ENCODE assay signal across 12 cellular contexts in the genomic region with DNA sequence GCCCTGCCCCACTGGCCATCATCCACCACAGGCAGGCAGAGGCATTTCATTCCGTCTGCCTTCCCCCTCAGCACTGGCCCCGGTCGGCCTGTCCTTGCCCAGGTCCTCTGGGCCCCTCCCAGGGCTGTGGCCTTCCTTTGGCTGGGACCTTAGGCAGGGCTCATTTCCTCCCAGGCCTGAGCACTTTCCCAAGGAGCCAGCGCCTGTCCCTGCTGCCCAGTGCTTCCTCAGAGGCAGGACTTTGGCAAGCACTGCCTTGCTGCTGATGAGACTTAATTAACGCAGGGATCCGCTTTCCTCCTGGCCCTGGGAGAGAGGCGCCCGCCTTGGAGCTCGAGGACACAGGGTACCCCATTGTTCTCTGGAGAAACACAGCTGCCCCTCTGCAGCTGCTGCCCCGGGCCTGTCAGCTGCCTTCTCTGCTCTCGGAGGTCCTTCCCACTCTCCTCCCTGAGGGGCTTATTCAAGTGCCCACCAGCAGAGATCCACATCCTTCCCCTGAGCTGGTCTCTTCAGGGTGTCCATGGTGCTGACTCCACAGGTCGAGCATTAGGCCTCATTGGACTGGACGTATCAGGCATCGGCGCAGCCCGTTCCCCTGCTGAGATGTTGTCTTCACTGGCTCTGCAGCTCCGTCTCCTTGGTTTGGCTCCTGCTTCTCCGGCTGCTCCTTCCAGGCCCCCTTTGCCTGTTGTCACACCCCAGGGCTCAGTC. TPM values are rescaled to one million over a fixed set of nuclear protein-coding genes. Genes with fewer than 3 reads are reported as not detected.
DNase-seq lines count a peak whose midpoint lies in the region; ATAC-seq, FAIRE-seq and TF ChIP-seq lines count a peak whose summit lies in the region.
"Had no signal": no experiment of that assay in that cellular context is flagged by ENCODE, and none has a peak within 500 bp of the region (broad histone marks: within the 10 kb centered on the region; RNA-seq: fewer than 3 reads in every experiment).

No MANE protein-coding gene starts in this region.

- POLR2A ChIA-PET in endothelial cell of umbilical vein (lab: Charles Lee): no interaction called here

- no peaks in the 10 kb centered on the region for H3K79me2 ChIP-seq in endothelial cell of umbilical vein (ENCODE audit: control insufficient read depth, insufficient read depth, low read length)

- H3K4me1 ChIP-seq in endothelial cell of umbilical vein (ENCODE audit: control insufficient read depth, extremely low read depth, insufficient read depth, low read length): peaks cover 25% of the 10 kb centered on the region
- H3K4me1 ChIP-seq in mesodermal cell (ENCODE audit: control insufficient read depth, insufficient read depth, low read length, poor library complexity, severe bottlenecking): peaks cover 26% of the 10 kb centered on the region
- peaks cover 54% of the 10 kb centered on the region for H3K4me1 ChIP-seq in upper lobe of right lung

- H3K4me3 ChIP-seq in endothelial cell of umbilical vein (replicated peaks in 1 of 3; ENCODE audit: insufficient read depth in 1 of 3, low read depth in 1 of 3, low read length in 3 of 3) (no peak overlapping the region), mesodermal cell (ENCODE audit: extremely low read depth, insufficient read depth, low read length, poor library complexity, severe bottlenecking) (no peak overlapping the region), upper lobe of right lung (no peak overlapping the region)

- dilution Hi-C loops in endothelial cell of umbilical vein (cut with MboI; ENCODE audit: extremely low pct_ligation_motif_present, low sequenced_read_pairs): no loop called here

- H3K4me2 ChIP-seq in endothelial cell of umbilical vein (ENCODE audit: insufficient read depth, low read length): no peak overlapping the region

- intact Hi-C loops in endothelial cell of umbilical vein (cut with micrococcal nuclease): no loop called here
- intact Hi-C loops in upper lobe of right lung (cut with DNase I): no loop called here

- no peak overlapping the region for H3K27ac ChIP-seq in endothelial cell of umbilical vein (ENCODE audit: insufficient read depth, low read depth, low read length)
- H3K27ac ChIP-seq in mesodermal cell (ENCODE audit: low read depth, low read length, severe bottlenecking): peak overlapping the region; percentile 16
- peak overlapping the region; percentile 45 for H3K27ac ChIP-seq in upper lobe of right lung
- H3K27ac ChIP-seq: 22Rv1 had no signal

- H3K27me3 ChIP-seq in endothelial cell of umbilical vein (ENCODE audit: control insufficient read depth in 2 of 2, insufficient read depth in 2 of 2, low read length in 2 of 2) (no peaks in the 10 kb centered on the region), upper lobe of right lung (no peaks in the 10 kb centered on the region)

- no peaks in the 10 kb centered on the region for H4K20me1 ChIP-seq in endothelial cell of umbilical vein (replicated peaks; ENCODE audit: control insufficient read depth, extremely low read depth, insufficient read depth, low read length)

- H3K27me3 Mint-ChIP-seq in stimulated activated memory B cell treated with anti-CD40 and anti-IgM and Interleukin-4, amounts not matched to agents 10 μg/mL and 1 μg/mL and 100 μg/mL, for 72 hours: peaks cover 66% of the 10 kb centered on the region

- H3K36me3 Mint-ChIP-seq in stimulated activated memory B cell treated with anti-CD40 and anti-IgM and Interleukin-4, amounts not matched to agents 10 μg/mL and 1 μg/mL and 100 μg/mL, for 72 hours: no peaks in the 10 kb centered on the region

- no peak for TF ChIP-seq POLR2A in endothelial cell of umbilical vein (IDR thresholded peaks at IDR 0.05; ENCODE audit: low read depth, low read length)

- no peaks in the 10 kb centered on the region for H3K9me3 ChIP-seq in endothelial cell of umbilical vein (replicated peaks; ENCODE audit: control insufficient read depth, insufficient read depth, low read length)
- no peaks in the 10 kb centered on the region for H3K9me3 ChIP-seq in mesodermal cell (ENCODE audit: control insufficient read depth, low read length)
- H3K9me3 ChIP-seq in upper lobe of right lung: no peaks in the 10 kb centered on the region

- peaks cover 2% of the 10 kb centered on the region for H3K9me3 Mint-ChIP-seq in stimulated activated memory B cell treated with anti-CD40 and anti-IgM and Interleukin-4, amounts not matched to agents 10 μg/mL and 1 μg/mL and 100 μg/mL, for 72 hours
- H3K9me3 Mint-ChIP-seq: H9 had no signal

- no peaks in the 10 kb centered on the region for H3K9me1 ChIP-seq in endothelial cell of umbilical vein (replicated peaks; ENCODE audit: control insufficient read depth, extremely low read depth, insufficient read depth, low read length)

- DNase-seq in DMS 273 (lab: John Stamatoyannopoulos, UW; ENCODE audit: unreplicated experiment) (peak; percentile 70), DMS 273 treated with DMSO at 0.1 percent for 48 hours (lab: John Stamatoyannopoulos, UW) (no peak), endothelial cell of umbilical vein (ENCODE audit: low read depth, low spot score) (peak; percentile 21), upper lobe of right lung (peak; percentile 72), NCI-H526 (lab: John Stamatoyannopoulos, UW) (no peak)
- no peak for DNase-seq in activated CD4-positive, alpha-beta T cell treated with anti-CD3 and anti-CD28 coated beads for 48 hours
- DNase-seq: central memory CD4-positive, alpha-beta T cell; H9 had no signal

- no TSS peak for BruUV-seq in endothelial cell of umbilical vein (replicated peaks; lab: Mats Ljungman, UMichigan)

- H3K4me3 Mint-ChIP-seq in stimulated activated memory B cell treated with anti-CD40 and anti-IgM and Interleukin-4, amounts not matched to agents 10 μg/mL and 1 μg/mL and 100 μg/mL, for 72 hours: no peak overlapping the region
- H3K4me3 Mint-ChIP-seq: H9 had no signal

- no peaks in the 10 kb centered on the region for H3K36me3 ChIP-seq in endothelial cell of umbilical vein (ENCODE audit: control insufficient read depth in 2 of 2, extremely low read depth in 1 of 2, insufficient read depth in 2 of 2, low read length in 2 of 2)
- no peaks in the 10 kb centered on the region for H3K36me3 ChIP-seq in mesodermal cell (ENCODE audit: control insufficient read depth, insufficient read depth, low read length)
- H3K36me3 ChIP-seq in upper lobe of right lung: no peaks in the 10 kb centered on the region

- TF ChIP-seq CTCF in endothelial cell of umbilical vein (IDR thresholded peaks at IDR 0.05; ENCODE audit: extremely low read depth in 1 of 2, insufficient read depth in 1 of 2, low read depth in 1 of 2, low read length in 2 of 2) (no peak), upper lobe of right lung (IDR thresholded peaks at IDR 0.05) (no peak)

- FAIRE-seq in endothelial cell of umbilical vein (lab: Jason Lieb, UNC): peak; percentile 47
- FAIRE-seq: keratinocyte had no signal

- H3K9ac ChIP-seq in endothelial cell of umbilical vein (replicated peaks; ENCODE audit: extremely low read depth, insufficient read depth, low read length): no peak overlapping the region

- H3K27ac Mint-ChIP-seq in stimulated activated memory B cell treated with anti-CD40 and anti-IgM and Interleukin-4, amounts not matched to agents 10 μg/mL and 1 μg/mL and 100 μg/mL, for 72 hours: no peak overlapping the region

- 70 to 81% methylated on average over 14 to 18 of the region's 18 CpGs for WGBS in mesodermal cell (ENCODE audit: insufficient coverage in 2 of 2), 2 experiments

- H2AFZ ChIP-seq in endothelial cell of umbilical vein (ENCODE audit: low read depth, low read length): peak overlapping the region; percentile 2

- peak; percentile 70 for ATAC-seq in upper lobe of right lung
- no peak for ATAC-seq in stimulated activated memory B cell treated with anti-CD40 and anti-IgM and Interleukin-4, amounts not matched to agents 10 μg/mL and 1 μg/mL and 100 μg/mL, for 72 hours

- H3K4me1 Mint-ChIP-seq in stimulated activated memory B cell treated with anti-CD40 and anti-IgM and Interleukin-4, amounts not matched to agents 10 μg/mL and 1 μg/mL and 100 μg/mL, for 72 hours: no peaks in the 10 kb centered on the region

- CTCF ChIA-PET in endothelial cell of umbilical vein (lab: Charles Lee): interaction anchor here (0.8 to 2.3 kb wide), 9 partner anchors 17 to 283 kb away, joined by 3 to 126 read pairs (median 9); a partner anchor contains a TSS

TF ChIP-seq in endothelial cell of umbilical vein, 7 proteins besides CTCF, POLR2A, EP300 and RAD21:
- no peak for TF ChIP-seq GATA2 (IDR thresholded peaks at IDR 0.05; ENCODE audit: insufficient read depth, insufficient read length, low read depth, low read length)
- TF ChIP-seq POLR2AphosphoS5 (IDR thresholded peaks at IDR 0.05; ENCODE audit: insufficient read depth, low read depth, low read length): no peak
- TF ChIP-seq, protein P1, sequence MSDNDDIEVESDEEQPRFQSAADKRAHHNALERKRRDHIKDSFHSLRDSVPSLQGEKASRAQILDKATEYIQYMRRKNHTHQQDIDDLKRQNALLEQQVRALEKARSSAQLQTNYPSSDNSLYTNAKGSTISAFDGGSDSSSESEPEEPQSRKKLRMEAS (IDR thresholded peaks at IDR 0.05; ENCODE audit: insufficient read depth, insufficient read length): no peak
- TF ChIP-seq MYC (IDR thresholded peaks at IDR 0.05; ENCODE audit: low read depth, low read length): no peak
- no peak for TF ChIP-seq FOS (IDR thresholded peaks at IDR 0.05; ENCODE audit: borderline replicate concordance, insufficient read depth, low read length)
- no peak for TF ChIP-seq EZH2 (IDR thresholded peaks at IDR 0.05; ENCODE audit: borderline replicate concordance, low read depth, low read length, severe bottlenecking)
- TF ChIP-seq JUN (IDR thresholded peaks at IDR 0.05; ENCODE audit: borderline replicate concordance, insufficient read depth, insufficient read length, low read depth): no peak

RNA-seq across cellular contexts. Expression of a gene that starts 42.9 kb away (rescaled TPM):
- total RNA-seq in endothelial cell of umbilical vein (12.7 and 12.8 TPM in 2 replicates), upper lobe of right lung (93.6 TPM)
- polyA plus RNA-seq in endothelial cell of umbilical vein: 10.3 and 13.8 TPM in 2 replicates
- 8.9 and 11.0 TPM in 2 replicates for polyA plus RNA-seq in endothelial cell of umbilical vein (2011; cell fraction: cytosol; rRNA removed)
- polyA plus RNA-seq in endothelial cell of umbilical vein (2011; cell fraction: nucleus; rRNA removed): 9.6 and 9.7 TPM in 2 replicates
- 12.4 and 23.6 TPM in 2 replicates for polyA plus RNA-seq in endothelial cell of umbilical vein (2012)
- polyA minus RNA-seq in endothelial cell of umbilical vein: 10.8 and 11.7 TPM in 2 replicates
- 7.1 TPM for polyA minus RNA-seq in endothelial cell of umbilical vein (2011; cell fraction: cytosol; rRNA and poly(A)+ RNA removed)
- polyA minus RNA-seq in endothelial cell of umbilical vein (2011; cell fraction: nucleus; rRNA and poly(A)+ RNA removed): 11.9 and 15.4 TPM in 2 replicates
- polyA plus RNA-seq in mesodermal cell (2013, experiment 1 of 2): 5.9 TPM
- polyA plus RNA-seq in mesodermal cell (2013, experiment 2 of 2): 4.1 TPM
- polyA plus RNA-seq: keratinocyte had no signal

Comparison
In these comparisons a context has a peak if more than half of its experiments do, and no peak if none do; other contexts are left out.
1. DNase-seq: peak in DMS 273 (single experiment), endothelial cell of umbilical vein (single experiment) and upper lobe of right lung (single experiment); none in DMS 273 treated with DMSO at 0.1 percent for 48 hours (single experiment), activated CD4-positive, alpha-beta T cell treated with anti-CD3 and anti-CD28 coated beads for 48 hours (single experiment) and NCI-H526 (0 of 2).